In the genomic region with DNA sequence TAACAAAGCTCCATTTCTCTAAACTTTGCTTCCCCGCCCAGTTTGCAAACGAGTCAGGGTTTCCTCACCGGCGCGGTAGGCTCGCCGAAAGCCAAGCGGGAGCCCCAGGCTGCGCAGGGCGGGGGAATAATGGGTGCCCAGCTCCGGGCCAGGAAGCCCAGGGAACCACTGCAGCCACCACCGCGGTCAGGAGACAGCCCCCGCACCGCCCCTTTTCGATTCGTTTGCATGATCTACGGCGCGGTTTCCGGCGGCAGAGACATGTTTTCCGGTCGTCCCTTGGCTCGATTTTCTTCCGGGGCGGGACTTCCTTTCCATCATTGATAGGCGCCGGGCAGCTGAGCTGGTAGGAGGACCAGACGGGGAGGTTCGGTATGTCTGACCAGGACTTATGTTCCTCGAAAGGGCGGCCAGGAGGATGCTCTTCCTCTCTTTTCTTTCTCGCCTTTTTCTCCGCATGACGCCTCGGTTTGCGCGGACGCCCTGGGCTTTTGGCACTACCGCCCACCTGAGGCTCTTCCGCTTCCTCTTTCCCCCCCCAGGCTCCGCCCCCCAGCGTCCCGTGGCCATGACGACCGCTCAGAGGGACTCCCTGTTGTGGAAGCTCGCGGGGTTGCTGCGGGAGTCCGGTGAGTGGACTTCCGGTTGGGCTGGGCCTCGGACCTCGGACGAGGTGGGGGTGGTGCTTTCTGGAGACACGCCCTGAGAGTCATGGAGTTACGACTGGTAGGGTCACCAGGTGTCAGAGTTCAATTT, we compare ENCODE assay signal across 8 cellular contexts. TPM values are rescaled to one million over a fixed set of nuclear protein-coding genes. Genes with fewer than 3 reads are reported as not detected.
DNase-seq lines count a peak whose midpoint lies in the region; ATAC-seq and TF ChIP-seq lines count a peak whose summit lies in the region.

A gene with protein sequence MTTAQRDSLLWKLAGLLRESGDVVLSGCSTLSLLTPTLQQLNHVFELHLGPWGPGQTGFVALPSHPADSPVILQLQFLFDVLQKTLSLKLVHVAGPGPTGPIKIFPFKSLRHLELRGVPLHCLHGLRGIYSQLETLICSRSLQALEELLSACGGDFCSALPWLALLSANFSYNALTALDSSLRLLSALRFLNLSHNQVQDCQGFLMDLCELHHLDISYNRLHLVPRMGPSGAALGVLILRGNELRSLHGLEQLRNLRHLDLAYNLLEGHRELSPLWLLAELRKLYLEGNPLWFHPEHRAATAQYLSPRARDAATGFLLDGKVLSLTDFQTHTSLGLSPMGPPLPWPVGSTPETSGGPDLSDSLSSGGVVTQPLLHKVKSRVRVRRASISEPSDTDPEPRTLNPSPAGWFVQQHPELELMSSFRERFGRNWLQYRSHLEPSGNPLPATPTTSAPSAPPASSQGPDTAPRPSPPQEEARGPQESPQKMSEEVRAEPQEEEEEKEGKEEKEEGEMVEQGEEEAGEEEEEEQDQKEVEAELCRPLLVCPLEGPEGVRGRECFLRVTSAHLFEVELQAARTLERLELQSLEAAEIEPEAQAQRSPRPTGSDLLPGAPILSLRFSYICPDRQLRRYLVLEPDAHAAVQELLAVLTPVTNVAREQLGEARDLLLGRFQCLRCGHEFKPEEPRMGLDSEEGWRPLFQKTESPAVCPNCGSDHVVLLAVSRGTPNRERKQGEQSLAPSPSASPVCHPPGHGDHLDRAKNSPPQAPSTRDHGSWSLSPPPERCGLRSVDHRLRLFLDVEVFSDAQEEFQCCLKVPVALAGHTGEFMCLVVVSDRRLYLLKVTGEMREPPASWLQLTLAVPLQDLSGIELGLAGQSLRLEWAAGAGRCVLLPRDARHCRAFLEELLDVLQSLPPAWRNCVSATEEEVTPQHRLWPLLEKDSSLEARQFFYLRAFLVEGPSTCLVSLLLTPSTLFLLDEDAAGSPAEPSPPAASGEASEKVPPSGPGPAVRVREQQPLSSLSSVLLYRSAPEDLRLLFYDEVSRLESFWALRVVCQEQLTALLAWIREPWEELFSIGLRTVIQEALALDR (plus strand): TSS at position 306 of the 756 bp plus-strand sequence. CDS start 263 bp downstream, at position 569.

- H3K27ac Mint-ChIP-seq in activated B cell treated with CpG ODN at 0.5 μM for 24 hours (peak within 1 kb of the TSS; percentile 97), immature natural killer cell (peak within 1 kb of the TSS; percentile 90 to 98 (median 96))

- peak; percentile 91 for ATAC-seq in HG03196 (IDR thresholded peaks at IDR 0.05; ENCODE audit: unreplicated experiment)
- peak; percentile 91 for ATAC-seq in activated B cell treated with CpG ODN at 0.5 μM for 24 hours (ENCODE audit: low read depth)

- peak; percentile 97 for TF ChIP-seq POLR2A in GM18951 (IDR thresholded peaks at IDR 0.05; ENCODE audit: extremely low read depth, insufficient read depth, insufficient read length)

- CTCF ChIA-PET in activated B cell treated with CpG ODN at 0.5 μM for 24 hours (lab: Charles Lee): interaction anchor here (1.1 kb wide), 2 partner anchors 38 to 102 kb away, joined by 3 read pairs; a partner anchor contains a TSS

- H3K4me3 Mint-ChIP-seq in activated B cell treated with CpG ODN at 0.5 μM for 24 hours: peak within 1 kb of the TSS; percentile 96
- H3K4me3 Mint-ChIP-seq in immature natural killer cell: peak within 1 kb of the TSS; percentile 89 to 98 (median 97)

- DNase-seq in AG08395 (ENCODE audit: low spot score) (peak; percentile 99), NCI-H345 (lab: John Stamatoyannopoulos, UW) (peak; percentile 98), activated B cell treated with CpG ODN at 0.5 μM for 24 hours (peak; percentile 83), caudate nucleus (lab: John Stamatoyannopoulos, UW) (peak; percentile 73 to 98 (median 93)), immature natural killer cell (peak; percentile 91 to 92 (median 92)), smooth muscle cell of the brain vasculature (ENCODE audit: low read depth, low spot score) (peak; percentile 91)

- peaks cover 13% of the 10 kb centered on the region for H3K27me3 Mint-ChIP-seq in activated B cell treated with CpG ODN at 0.5 μM for 24 hours
- H3K27me3 Mint-ChIP-seq in immature natural killer cell (ENCODE audit: low read depth in 3 of 3): peaks cover 7 to 16% (median 14%) of the 10 kb centered on the region in 3 donors

- peak within 1 kb of the TSS; percentile 91 for H3K27ac ChIP-seq in caudate nucleus (ENCODE audit: low read depth, low read length)

- intact Hi-C loops in activated B cell treated with CpG ODN at 0.5 μM for 24 hours (cut with micrococcal nuclease): loop anchor here (1.0 to 5.0 kb wide), 7 partner anchors 45 to 420 kb away; a partner anchor contains a TSS

- H3K36me3 Mint-ChIP-seq in activated B cell treated with CpG ODN at 0.5 μM for 24 hours (ENCODE audit: low read depth) (peaks cover 31% of the 10 kb centered on the region), immature natural killer cell (peaks cover 5 to 17% (median 10%) of the 10 kb centered on the region in 3 donors)

- H3K4me1 Mint-ChIP-seq in activated B cell treated with CpG ODN at 0.5 μM for 24 hours (peaks cover 23% of the 10 kb centered on the region), immature natural killer cell (peaks cover 24 to 33% of the 10 kb centered on the region in 2 donors)

- POLR2A ChIA-PET in activated B cell treated with CpG ODN at 0.5 μM for 24 hours (lab: Charles Lee): interaction anchor here (0.6 to 2.3 kb wide), 7 partner anchors 17 to 319 kb away, joined by 3 to 14 read pairs (median 4); a partner anchor contains a TSS

- H3K9me3 Mint-ChIP-seq in activated B cell treated with CpG ODN at 0.5 μM for 24 hours (no peaks in the 10 kb centered on the region), immature natural killer cell (no peaks in the 10 kb centered on the region)

- TF ChIP-seq CTCF in activated B cell treated with CpG ODN at 0.5 μM for 24 hours (IDR thresholded peaks at IDR 0.05): no peak

- in situ Hi-C loops in GM18951 (cut with MboI; ENCODE audit: low sequenced_read_pairs, unreplicated experiment): no loop called here

RNA-seq across cellular contexts. Expression of the gene that starts here (rescaled TPM):
- total RNA-seq in activated B cell treated with CpG ODN at 0.5 μM for 24 hours: 43.3 and 53.6 TPM in 2 replicates
- polyA plus RNA-seq in immature natural killer cell: 10 to 100 TPM; 12.6 to 18.4 (median 16.6) TPM

Comparison
In these comparisons a context has a peak if more than half of its experiments do, and no peak if none do; other contexts are left out.
1. Peak in every context shown above with its lines: DNase-seq, ATAC-seq and H3K27ac ChIP-seq.